ENCODE assay signal across 18 cellular contexts in genomic region chr4:48694824-48695223, GRCh38.
DNase-seq lines count a peak whose midpoint lies in the region; ATAC-seq and TF ChIP-seq lines count a peak whose summit lies in the region.
"Had no signal": no experiment of that assay in that cellular context is flagged by ENCODE, and none has a peak within 500 bp of the region (broad histone marks: within the 10 kb centered on the region; RNA-seq: fewer than 3 reads in every experiment).

No MANE protein-coding gene starts in this region.

- peaks cover 4% of the 10 kb centered on the region for H3K79me1 ChIP-seq in H9 (ENCODE audit: insufficient read depth, low read depth, low read length, poor library complexity, severe bottlenecking)

- H3K27ac ChIP-seq in H9 (ENCODE audit: insufficient read length, low read depth, low read length): peak overlapping the region; percentile 19
- no peak overlapping the region for H3K27ac ChIP-seq in KMS-11
- no peak overlapping the region for H3K27ac ChIP-seq in endodermal cell (ENCODE audit: low read depth, low read length)
- H3K27ac ChIP-seq: BLaER1 treated with 17β-estradiol and CSF1 and Interleukin-3, amounts not matched to agents 10 nM and 100 nM; GM23248; HL-60 had no signal

- H3K27me3 ChIP-seq in H9 (ENCODE audit: insufficient read depth, low read length) (no peaks in the 10 kb centered on the region), KMS-11 (ENCODE audit: insufficient read depth, low read depth) (no peaks in the 10 kb centered on the region), endodermal cell (ENCODE audit: control insufficient read depth, insufficient read depth, low read length, poor library complexity, severe bottlenecking) (no peaks in the 10 kb centered on the region)
- H3K27me3 ChIP-seq: BLaER1 treated with 17β-estradiol and CSF1 and Interleukin-3, amounts not matched to agents 10 nM and 100 nM had no signal

- no peak overlapping the region for H3K14ac ChIP-seq in H9 (ENCODE audit: insufficient read depth, low read length)

- no peaks in the 10 kb centered on the region for H3K27me3 Mint-ChIP-seq in H9 (ENCODE audit: low read depth)
- H3K27me3 Mint-ChIP-seq in endodermal cell (ENCODE audit: insufficient read depth): no peaks in the 10 kb centered on the region
- H3K27me3 Mint-ChIP-seq in osteocyte (ENCODE audit: unreplicated experiment): no peaks in the 10 kb centered on the region
- H3K27me3 Mint-ChIP-seq: B cell, IgD-negative memory B cell had no signal

- H3K23me2 ChIP-seq in H9 (ENCODE audit: insufficient read length, low read depth, low read length, poor library complexity, severe bottlenecking): no peaks in the 10 kb centered on the region

- no peak overlapping the region for H2BK15ac ChIP-seq in H9 (ENCODE audit: low read depth, low read length)

- no peak overlapping the region for H3K23ac ChIP-seq in H9 (ENCODE audit: insufficient read length, low read depth, low read length)

- H4K8ac ChIP-seq in H9 (replicated peaks; ENCODE audit: insufficient read length, low read depth, low read length): no peak overlapping the region

- H3K18ac ChIP-seq in H9 (ENCODE audit: insufficient read length, low read depth, low read length): no peak overlapping the region

- H3K27ac Mint-ChIP-seq in H9 (peak overlapping the region; percentile 57 to 86 (median 74); a peak in 6 of 7 replicates), endodermal cell (peak overlapping the region; percentile 86), osteocyte (ENCODE audit: unreplicated experiment) (peak overlapping the region; percentile 31)
- H3K27ac Mint-ChIP-seq: B cell; CD8-positive, alpha-beta T cell had no signal

- TF ChIP-seq CTCF in H9 (conservative IDR thresholded peaks at IDR 0.05): no peak
- TF ChIP-seq CTCF in KMS-11 (conservative IDR thresholded peaks at IDR 0.05; ENCODE audit: low read depth, low read length): no peak
- no peak for TF ChIP-seq CTCF in endodermal cell (conservative IDR thresholded peaks at IDR 0.05)
- TF ChIP-seq CTCF in osteocyte (IDR thresholded peaks at IDR 0.05): no peak

- no peak overlapping the region for H4K91ac ChIP-seq in H9 (ENCODE audit: insufficient read length, low read depth, low read length)

- no peak for DNase-seq in H9
- no peak for DNase-seq in endodermal cell
- no peak for DNase-seq in osteocyte (ENCODE audit: extremely low spot score, unreplicated experiment)
- DNase-seq in inferior parietal cortex (ENCODE audit: extremely low spot score): no peak
- no peak for DNase-seq in activated gamma-delta T cell (lab: John Stamatoyannopoulos, UW)
- DNase-seq: Calu3; CD8-positive, alpha-beta T cell; DMS 273 treated with DMSO at 0.1 percent for 48 hours; H7; KBM-7 had no signal

- H3T11ph ChIP-seq in H9 (ENCODE audit: low read length): no peak overlapping the region

- H3K9ac ChIP-seq in H9 (ENCODE audit: extremely low read depth, insufficient read length, low read length): no peak overlapping the region
- no peak overlapping the region for H3K9ac ChIP-seq in KMS-11
- H3K9ac ChIP-seq in endodermal cell (ENCODE audit: extremely low read depth, low read length, poor library complexity, severe bottlenecking): no peak overlapping the region
- H3K9ac ChIP-seq: BLaER1 treated with 17β-estradiol and CSF1 and Interleukin-3, amounts not matched to agents 10 nM and 100 nM; GM23248 had no signal

- WGBS in H9 (ENCODE audit: extremely low coverage, insufficient read length, low lambda C conversion rate): no CpG with 5 or more reads among the region's 2 CpGs
- 82% methylated on average over 2 of the region's 2 CpGs; no CpG with 5 or more reads in 1 of the 2 experiments for WGBS in endodermal cell (ENCODE audit: insufficient coverage in 1 of 2, insufficient read length in 1 of 2), 2 experiments

- H4K20me1 ChIP-seq in H9 (ENCODE audit: control insufficient read depth, insufficient read depth, insufficient read length): no peaks in the 10 kb centered on the region
- no peaks in the 10 kb centered on the region for H4K20me1 ChIP-seq in KMS-11 (ENCODE audit: insufficient read depth)

- no peak for ATAC-seq in HG03135 (IDR thresholded peaks at IDR 0.05; ENCODE audit: unreplicated experiment)
- ATAC-seq: CD8-positive, alpha-beta T cell; HepG2 had no signal

- H3K9me3 ChIP-seq in H9 (ENCODE audit: control insufficient read depth, low read depth, low read length) (no peaks in the 10 kb centered on the region), endodermal cell (ENCODE audit: control insufficient read depth, low read length) (no peaks in the 10 kb centered on the region)

- H2BK20ac ChIP-seq in H9 (ENCODE audit: low read depth, low read length, poor library complexity, severe bottlenecking): no peak overlapping the region

- H3K36me3 ChIP-seq in KMS-11 (ENCODE audit: insufficient read depth) (no peaks in the 10 kb centered on the region), endodermal cell (ENCODE audit: control insufficient read depth, insufficient read depth, low read length) (no peaks in the 10 kb centered on the region)

- no peak overlapping the region for H2BK12ac ChIP-seq in H9 (ENCODE audit: insufficient read length, low read depth, low read length)

- no peak overlapping the region for H2AFZ ChIP-seq in H9 (ENCODE audit: low read length)
- H2AFZ ChIP-seq in KMS-11 (ENCODE audit: low read depth): no peak overlapping the region
- H2AFZ ChIP-seq: GM23248 had no signal

- H3K4me1 Mint-ChIP-seq in H9 (peaks cover 43 to 48% of the 10 kb centered on the region in 2 experiments), endodermal cell (peaks cover 57% of the 10 kb centered on the region), osteocyte (ENCODE audit: unreplicated experiment) (peaks cover 42% of the 10 kb centered on the region)

- H3K4me2 ChIP-seq in H9 (ENCODE audit: insufficient read depth, insufficient read length, low read length): no peak overlapping the region
- peak overlapping the region; percentile 29; the same call in 1 of the 2 replicates for H3K4me2 ChIP-seq in KMS-11
- H3K4me2 ChIP-seq: BLaER1 treated with 17β-estradiol and CSF1 and Interleukin-3, amounts not matched to agents 10 nM and 100 nM had no signal

- H3K9me3 Mint-ChIP-seq in H9: no peaks in the 10 kb centered on the region
- H3K9me3 Mint-ChIP-seq in endodermal cell: peaks cover 2% of the 10 kb centered on the region
- no peaks in the 10 kb centered on the region for H3K9me3 Mint-ChIP-seq in osteocyte (ENCODE audit: unreplicated experiment)
- H3K9me3 Mint-ChIP-seq: CD8-positive, alpha-beta T cell had no signal

- no peak overlapping the region for H2BK5ac ChIP-seq in H9 (ENCODE audit: insufficient read length, low read length)

- no peak overlapping the region for H3K56ac ChIP-seq in H9 (ENCODE audit: insufficient read length, low read depth, low read length)

- H2AK5ac ChIP-seq in H9 (ENCODE audit: insufficient read length, low read length): no peak overlapping the region

- H2BK120ac ChIP-seq in H9 (ENCODE audit: low read depth, low read length, poor library complexity, severe bottlenecking): no peak overlapping the region

- H4K5ac ChIP-seq in H9 (ENCODE audit: insufficient read length, low read depth, low read length): no peak overlapping the region

- H3K4me1 ChIP-seq in H9 (ENCODE audit: insufficient read depth, low read length) (peaks cover 6% of the 10 kb centered on the region; the same call in 1 of the 2 replicates), KMS-11 (ENCODE audit: low read depth, poor library complexity, severe bottlenecking) (peaks cover 95% of the 10 kb centered on the region), endodermal cell (ENCODE audit: control insufficient read depth, insufficient read depth, low read length) (peaks cover 12% of the 10 kb centered on the region)

- H3K36me3 Mint-ChIP-seq in H9 (ENCODE audit: insufficient read depth in 1 of 3, low read depth in 3 of 3) (peaks cover 0 to 5% (median 3%) of the 10 kb centered on the region in 3 experiments; a peak in 2 of 7 replicates), endodermal cell (ENCODE audit: low read depth) (peaks cover 3% of the 10 kb centered on the region), osteocyte (ENCODE audit: unreplicated experiment) (no peaks in the 10 kb centered on the region)

- H3K79me2 ChIP-seq in H9 (ENCODE audit: insufficient read depth, low read length): peaks cover 4% of the 10 kb centered on the region; the same call in 1 of the 2 replicates
- peaks cover 77% of the 10 kb centered on the region; the same call in 1 of the 2 replicates for H3K79me2 ChIP-seq in KMS-11 (ENCODE audit: insufficient read depth, low read depth)

- no peak overlapping the region for H3K4ac ChIP-seq in H9 (ENCODE audit: low read depth, low read length)

- H3K4me3 Mint-ChIP-seq in H9 (no peak overlapping the region), endodermal cell (no peak overlapping the region), osteocyte (ENCODE audit: unreplicated experiment) (no peak overlapping the region)
- H3K4me3 Mint-ChIP-seq: B cell; CD8-positive, alpha-beta T cell; IgD-negative memory B cell had no signal

- H3K4me3 ChIP-seq in KMS-11 (IDR thresholded peaks at IDR 0.05; ENCODE audit: insufficient read depth, low read depth, low read length) (no peak overlapping the region), endodermal cell (ENCODE audit: low read length) (no peak overlapping the region)
- H3K4me3 ChIP-seq: BLaER1 treated with 17β-estradiol and CSF1 and Interleukin-3, amounts not matched to agents 10 nM and 100 nM; GM23248 had no signal

Comparison
In these comparisons a context has a peak if more than half of its experiments do, and no peak if none do; other contexts are left out.
1. H3K27ac Mint-ChIP-seq: peak in every context shown above with its lines; median percentile 86 in endodermal cell; 74 in H9; 31 in osteocyte.